ENCODE assay signal across 11 cellular contexts in genomic region chr14:61570188-61570960, GRCh38.
DNase-seq lines count a peak whose midpoint lies in the region; ATAC-seq and TF ChIP-seq lines count a peak whose summit lies in the region.
"Had no signal": no experiment of that assay in that cellular context is flagged by ENCODE, and none has a peak within 500 bp of the region (broad histone marks: within the 10 kb centered on the region; RNA-seq: fewer than 3 reads in every experiment).

No MANE protein-coding gene starts in this region.

- no peaks in the 10 kb centered on the region for H3K9me2 ChIP-seq in Karpas-422 (replicated peaks; ENCODE audit: insufficient read depth, low read length)

- TF ChIP-seq CTCF in Calu3 (IDR thresholded peaks at IDR 0.05; ENCODE audit: unreplicated experiment) (no peak), coronary artery (IDR thresholded peaks at IDR 0.05) (no peak), neutrophil (IDR thresholded peaks at IDR 0.05) (no peak)

- no peaks in the 10 kb centered on the region for H4K20me1 ChIP-seq in Karpas-422 (ENCODE audit: insufficient read depth, low read depth, low read length)

- H3K27me3 Mint-ChIP-seq in Calu3 (ENCODE audit: unreplicated experiment) = no peaks in the 10 kb centered on the region

- no peak for ATAC-seq in activated CD4-positive, CD25-positive, alpha-beta regulatory T cell treated with anti-CD3 and anti-CD28 coated beads, Interleukin-2, amount 50 U/mL, for 24 hours

- BruUV-seq in Calu3 (replicated peaks; lab: Mats Ljungman, UMichigan) = no TSS peak

- no peak overlapping the region for H3K4me3 ChIP-seq in coronary artery
- H3K4me3 ChIP-seq in neutrophil (ENCODE audit: low read depth in 1 of 2, low read length in 1 of 2) = peak overlapping the region; percentile 54 to 55
- no peak overlapping the region for H3K4me3 ChIP-seq in Karpas-422 (ENCODE audit: low read length)
- H3K4me3 ChIP-seq: ascending aorta, SK-N-MC had no signal

- peak overlapping the region; percentile 47 to 72 for H3K27ac ChIP-seq in coronary artery
- peak overlapping the region; percentile 97 for H3K27ac ChIP-seq in neutrophil
- no peak overlapping the region for H3K27ac ChIP-seq in Karpas-422 (ENCODE audit: low read length)
- H3K27ac ChIP-seq: SK-N-MC had no signal

- CTCF ChIA-PET in Calu3 (lab: Charles Lee) = interaction anchor here (1.9 to 2.0 kb wide), 2 partner anchors 9 to 11 kb away, joined by 5 to 6 read pairs; no protein-coding TSS in a partner anchor

- no peaks in the 10 kb centered on the region for H3K79me2 ChIP-seq in Karpas-422 (ENCODE audit: low read length)

- peaks cover 5% of the 10 kb centered on the region for H3K36me3 Mint-ChIP-seq in Calu3 (ENCODE audit: insufficient read depth, unreplicated experiment)

- H3K4me1 ChIP-seq in neutrophil (ENCODE audit: control insufficient read depth in 1 of 2, insufficient read depth in 1 of 2, low read depth in 1 of 2, low read length in 1 of 2) (peaks cover 66 to 70% of the 10 kb centered on the region in 2 experiments), Karpas-422 (ENCODE audit: low read length) (peaks cover 26% of the 10 kb centered on the region)

- no peak overlapping the region for H3K9ac ChIP-seq in Karpas-422 (ENCODE audit: low read length)

- peak overlapping the region; percentile 74 for H3K27ac Mint-ChIP-seq in Calu3 (ENCODE audit: unreplicated experiment)

- H3K36me3 ChIP-seq in neutrophil (no peaks in the 10 kb centered on the region), Karpas-422 (ENCODE audit: insufficient read depth, low read length) (no peaks in the 10 kb centered on the region)
- H3K36me3 ChIP-seq: ascending aorta had no signal

- H3K4me3 Mint-ChIP-seq in Calu3 (ENCODE audit: low read depth, unreplicated experiment) = peak overlapping the region; percentile 48

- no peaks in the 10 kb centered on the region for H3K9me3 Mint-ChIP-seq in Calu3 (ENCODE audit: low read depth, unreplicated experiment)

- H2AFZ ChIP-seq in Karpas-422 (ENCODE audit: low read length) = no peak overlapping the region

- no peaks in the 10 kb centered on the region for H3K27me3 ChIP-seq in neutrophil
- H3K27me3 ChIP-seq in Karpas-422 (ENCODE audit: low read length) = no peaks in the 10 kb centered on the region; the same call in 1 of the 2 replicates
- H3K27me3 ChIP-seq: ascending aorta had no signal

- DNase-seq in Calu3 (no peak), MV-4-11 (lab: John Stamatoyannopoulos, UW) (peak; percentile 53), coronary artery (ENCODE audit: low spot score) (no peak), Karpas-422 (no peak), T1000 (lab: John Stamatoyannopoulos, UW) (no peak), NCI-H1048 (lab: John Stamatoyannopoulos, UW) (no peak)
- DNase-seq: MM.1S had no signal

- no peak overlapping the region for H3K4me2 ChIP-seq in Karpas-422 (ENCODE audit: low read depth, low read length, poor library complexity, severe bottlenecking)

- intact Hi-C loops in Calu3 (cut with micrococcal nuclease; ENCODE audit: unreplicated experiment) = no loop called here

- H3K9me3 ChIP-seq in neutrophil (no peaks in the 10 kb centered on the region), Karpas-422 (ENCODE audit: low read length) (no peaks in the 10 kb centered on the region)
- H3K9me3 ChIP-seq: ascending aorta had no signal

- peaks cover 64% of the 10 kb centered on the region for H3K4me1 Mint-ChIP-seq in Calu3 (ENCODE audit: low read depth, unreplicated experiment)

Comparison
In these comparisons a context has a peak if more than half of its experiments do, and no peak if none do; other contexts are left out.
1. H3K4me3 ChIP-seq: peak in neutrophil (2 of 2); none in coronary artery (single experiment) and Karpas-422 (single experiment).